29 cellular contexts compared by ENCODE assay signal in the genomic region with DNA sequence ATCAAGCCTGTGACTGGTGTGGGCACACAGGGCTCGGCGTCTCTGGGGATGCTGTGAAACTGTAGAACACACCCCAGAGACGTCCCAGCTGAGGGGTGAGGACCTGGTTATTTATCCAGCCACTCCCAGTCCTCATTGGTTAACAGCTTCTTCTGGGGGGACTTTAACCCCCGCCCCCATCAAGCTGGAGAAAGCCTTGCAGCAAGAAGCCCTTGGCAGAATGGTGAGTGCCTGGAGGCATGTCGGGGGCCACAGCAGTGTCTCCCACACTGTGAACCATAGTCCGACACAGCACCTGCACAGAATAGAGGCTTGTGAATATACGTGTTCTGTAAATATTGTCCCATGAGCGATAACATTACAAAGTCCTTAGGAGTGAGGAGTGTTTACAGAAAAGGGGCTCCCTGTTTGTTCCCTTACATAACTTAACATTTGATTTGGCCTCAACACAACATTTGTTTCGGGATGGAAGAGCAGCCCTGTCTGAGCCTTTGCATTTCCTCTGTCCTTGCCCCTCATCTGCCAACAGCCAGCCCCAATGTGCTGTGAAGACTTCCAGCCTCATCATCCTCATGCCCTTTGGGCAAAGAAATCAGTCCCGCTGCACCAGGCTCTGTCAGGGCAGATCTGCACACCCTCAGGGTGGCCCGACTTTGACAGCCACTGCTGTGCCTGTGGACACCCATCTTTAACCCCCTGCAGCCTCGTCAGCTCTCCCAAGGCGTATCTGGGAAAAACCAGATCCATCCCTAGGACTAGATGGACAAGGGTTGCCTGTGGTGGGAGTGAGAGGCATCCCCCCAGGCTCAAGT. TPM values are rescaled to one million over a fixed set of nuclear protein-coding genes. Genes with fewer than 3 reads are reported as not detected.
DNase-seq lines count a peak whose midpoint lies in the region; ATAC-seq and TF ChIP-seq lines count a peak whose summit lies in the region.
"Had no signal": no experiment of that assay in that cellular context is flagged by ENCODE, and none has a peak within 500 bp of the region (broad histone marks: within the 10 kb centered on the region; RNA-seq: fewer than 3 reads in every experiment).

No MANE protein-coding gene starts in this region.

- intact Hi-C loops in CD4-positive, alpha-beta T cell (cut with DNase I, micrococcal nuclease): loop anchor here (2.0 to 10.0 kb wide), 9 partner anchors 72 to 1109 kb away; a partner anchor contains a TSS
- intact Hi-C loops in colonic mucosa (cut with DNase I): loop anchor here (5.0 kb wide), 1 partner anchor 213 kb away; no protein-coding TSS in a partner anchor

- peaks cover 15% of the 10 kb centered on the region for H3K36me3 Mint-ChIP-seq in CD4-positive, alpha-beta T cell (ENCODE audit: low read depth)
- H3K36me3 Mint-ChIP-seq in nephron (ENCODE audit: low read depth) (peaks cover 6% of the 10 kb centered on the region), HFFc6 (ENCODE audit: low read depth) (peaks cover 23% of the 10 kb centered on the region)
- H3K36me3 Mint-ChIP-seq: activated naive CD8-positive, alpha-beta T cell treated with anti-CD3 and anti-CD28 coated beads, Interleukin-2, amount 10 ng/mL, durations not matched to agents 7 days and 5 days; stimulated activated memory B cell treated with anti-CD40 and anti-IgM and Interleukin-4, amounts not matched to agents 10 μg/mL and 1 μg/mL and 100 μg/mL, for 72 hours had no signal

- H3K4me1 Mint-ChIP-seq in CD4-positive, alpha-beta T cell (ENCODE audit: low read depth): peaks cover 25% of the 10 kb centered on the region
- peaks cover 22% of the 10 kb centered on the region for H3K4me1 Mint-ChIP-seq in nephron
- peaks cover 30% of the 10 kb centered on the region for H3K4me1 Mint-ChIP-seq in HFFc6 (ENCODE audit: low read depth)

- peaks cover 17% of the 10 kb centered on the region for H3K4me1 ChIP-seq in colonic mucosa

- H3K9ac ChIP-seq in colonic mucosa (ENCODE audit: low read depth in 2 of 2, low read length in 2 of 2): peak overlapping the region in 1 of 2 donors; percentile 27
- H3K9ac ChIP-seq: BLaER1 treated with 17β-estradiol and CSF1 and Interleukin-3, amounts not matched to agents 10 nM and 100 nM had no signal

- no peak for ATAC-seq in CD4-positive, alpha-beta T cell (ENCODE audit: poor library complexity)
- no peak for ATAC-seq in GM21526 (IDR thresholded peaks at IDR 0.05; ENCODE audit: low FRiP score, unreplicated experiment)
- ATAC-seq: activated CD8-positive, alpha-beta memory T cell treated with anti-CD3 and anti-CD28 coated beads, Interleukin-2, amount 10 ng/mL, durations not matched to agents 7 days and 5 days; stimulated activated memory B cell treated with anti-CD40 and anti-IgM and Interleukin-4, amounts not matched to agents 10 μg/mL and 1 μg/mL and 100 μg/mL, for 72 hours had no signal

- H3K9me3 Mint-ChIP-seq in CD4-positive, alpha-beta T cell: no peaks in the 10 kb centered on the region
- peaks cover 12% of the 10 kb centered on the region for H3K9me3 Mint-ChIP-seq in nephron
- H3K9me3 Mint-ChIP-seq in HFFc6: peaks cover 4% of the 10 kb centered on the region; the same call in 1 of the 2 replicates
- H3K9me3 Mint-ChIP-seq: activated naive CD8-positive, alpha-beta T cell treated with anti-CD3 and anti-CD28 coated beads, Interleukin-2, amount 10 ng/mL, durations not matched to agents 7 days and 5 days; activated T-helper 1 cell treated with anti-CD3 and anti-CD28 coated beads, Interleukin-12 subunit alpha, Interleukin-12 subunit beta, Interleukin-2, Interleukin-4 antibody, amounts not matched to agents 30 ng/mL and 10 ng/mL and 1 ng/mL, durations not matched to agents 14 hours and 24 hours and 36 hours had no signal

- H3K4me3 Mint-ChIP-seq in CD4-positive, alpha-beta T cell: peak overlapping the region; percentile 86
- peak overlapping the region; percentile 32 to 82 (median 45) for H3K4me3 Mint-ChIP-seq in nephron
- no peak overlapping the region for H3K4me3 Mint-ChIP-seq in HFFc6
- H3K4me3 Mint-ChIP-seq: activated CD8-positive, alpha-beta memory T cell treated with anti-CD3 and anti-CD28 coated beads, Interleukin-2, amount 10 ng/mL, durations not matched to agents 7 days and 5 days; activated naive CD8-positive, alpha-beta T cell treated with anti-CD3 and anti-CD28 coated beads, Interleukin-2, amount 10 ng/mL, durations not matched to agents 7 days and 5 days; stimulated activated memory B cell treated with anti-CD40 and anti-IgM and Interleukin-4, amounts not matched to agents 10 μg/mL and 1 μg/mL and 100 μg/mL, for 72 hours had no signal

- H3K27me3 ChIP-seq in CD4-positive, alpha-beta T cell (ENCODE audit: control insufficient read depth, insufficient read depth, low read length): peaks cover 36% of the 10 kb centered on the region
- no peaks in the 10 kb centered on the region for H3K27me3 ChIP-seq in colonic mucosa
- H3K27me3 ChIP-seq: BLaER1 treated with 17β-estradiol and CSF1 and Interleukin-3, amounts not matched to agents 10 nM and 100 nM; suprapubic skin had no signal

- CTCF ChIA-PET in CD4-positive, alpha-beta T cell (lab: Charles Lee): no interaction called here

- H3K36me3 ChIP-seq in colonic mucosa: no peaks in the 10 kb centered on the region
- H3K36me3 ChIP-seq: suprapubic skin had no signal

- no peak overlapping the region for H3K4me3 ChIP-seq in colonic mucosa
- H3K4me3 ChIP-seq: BLaER1 treated with 17β-estradiol and CSF1 and Interleukin-3, amounts not matched to agents 10 nM and 100 nM; suprapubic skin had no signal

- peaks cover 43% of the 10 kb centered on the region for H3K27me3 Mint-ChIP-seq in CD4-positive, alpha-beta T cell
- H3K27me3 Mint-ChIP-seq in nephron (ENCODE audit: low read depth) (peaks cover 9% of the 10 kb centered on the region), HFFc6 (ENCODE audit: insufficient read depth) (peaks cover 34% of the 10 kb centered on the region)

- no peak overlapping the region for H3K27ac ChIP-seq in CD4-positive, alpha-beta T cell (ENCODE audit: low read depth, low read length)
- peak overlapping the region; percentile 32 for H3K27ac ChIP-seq in colonic mucosa
- H3K27ac ChIP-seq: BLaER1 treated with 17β-estradiol and CSF1 and Interleukin-3, amounts not matched to agents 10 nM and 100 nM; suprapubic skin had no signal

- POLR2A ChIA-PET in CD4-positive, alpha-beta T cell (lab: Charles Lee): interaction anchor here (0.6 to 3.1 kb wide), 2 partner anchors 173 to 185 kb away, joined by 3 to 27 read pairs; no protein-coding TSS in a partner anchor

- H3K9me3 ChIP-seq in CD4-positive, alpha-beta T cell (ENCODE audit: control insufficient read depth, low read length): no peaks in the 10 kb centered on the region
- H3K9me3 ChIP-seq in colonic mucosa: no peaks in the 10 kb centered on the region
- H3K9me3 ChIP-seq: suprapubic skin had no signal

- no peak for TF ChIP-seq CTCF in CD4-positive, alpha-beta T cell (IDR thresholded peaks at IDR 0.05)
- no peak for TF ChIP-seq CTCF in colonic mucosa (IDR thresholded peaks at IDR 0.05)
- no peak for TF ChIP-seq CTCF in nephron (IDR thresholded peaks at IDR 0.05; ENCODE audit: unreplicated experiment in 3 of 3)
- no peak for TF ChIP-seq CTCF in HFFc6 (IDR thresholded peaks at IDR 0.05)

- H3K27ac Mint-ChIP-seq in CD4-positive, alpha-beta T cell: no peak overlapping the region
- H3K27ac Mint-ChIP-seq in nephron (peak overlapping the region in 2 of 3 experiments; percentile 10 to 67), HFFc6 (no peak overlapping the region)
- H3K27ac Mint-ChIP-seq: activated CD8-positive, alpha-beta memory T cell treated with anti-CD3 and anti-CD28 coated beads, Interleukin-2, amount 10 ng/mL, durations not matched to agents 7 days and 5 days; activated naive CD8-positive, alpha-beta T cell treated with anti-CD3 and anti-CD28 coated beads, Interleukin-2, amount 10 ng/mL, durations not matched to agents 7 days and 5 days; activated T-helper 1 cell treated with anti-CD3 and anti-CD28 coated beads, Interleukin-12 subunit alpha, Interleukin-12 subunit beta, Interleukin-2, Interleukin-4 antibody, amounts not matched to agents 30 ng/mL and 10 ng/mL and 1 ng/mL, durations not matched to agents 14 hours and 24 hours and 36 hours; stimulated activated memory B cell treated with anti-CD40 and anti-IgM and Interleukin-4, amounts not matched to agents 10 μg/mL and 1 μg/mL and 100 μg/mL, for 72 hours had no signal

- DNase-seq in CD4-positive, alpha-beta T cell: no peak
- DNase-seq in HuH-7 (ENCODE audit: low spot score): peak; percentile 34
- DNase-seq in colonic mucosa: peak; percentile 59
- DNase-seq in mesenteric fat pad (ENCODE audit: low spot score): no peak
- no peak for DNase-seq in HFFc6
- DNase-seq: activated CD4-positive, alpha-beta T cell treated with anti-CD3 and anti-CD28 coated beads for 4 hours; activated CD8-positive, alpha-beta memory T cell treated with anti-CD3 and anti-CD28 coated beads, Interleukin-2, amount 10 ng/mL, durations not matched to agents 7 days and 5 days; activated naive CD8-positive, alpha-beta T cell treated with anti-CD3 and anti-CD28 coated beads, Interleukin-2, amount 10 ng/mL, durations not matched to agents 7 days and 5 days; cerebellar nuclear complex; KG1; NCI-H1436; NCI-H2171 treated with DMSO at 0.1 percent for 48 hours; NCI-H69; retina; stimulated activated CD4-positive, alpha-beta T cell treated with anti-CD3 and anti-CD28 coated beads, Interleukin-2, amount 100 ng/mL, for 48 hours had no signal

RNA-seq across cellular contexts. Expression of a gene that starts 2.2 kb away (rescaled TPM):
- 10 to 100 TPM; 26.4 to 27.2 TPM for total RNA-seq in CD4-positive, alpha-beta T cell
- total RNA-seq in colonic mucosa: 100 to 1,000 TPM; 402 to 509 TPM
- 170 TPM for total RNA-seq in mesenteric fat pad
- 100 to 1,000 TPM; 273 to 331 (median 317) TPM for total RNA-seq in HFFc6 (2021; fragmentation: NEBNext Ultra II Directional; extraction: Animal tissue kit (Norgen Biotek cat#: 25700))

RNA-seq across cellular contexts. Expression of a gene that starts 15.5 kb away (rescaled TPM):
- not detected for total RNA-seq in CD4-positive, alpha-beta T cell
- not detected for total RNA-seq in colonic mucosa
- not detected for total RNA-seq in mesenteric fat pad
- not detected for total RNA-seq in HFFc6 (2021; fragmentation: NEBNext Ultra II Directional; extraction: Animal tissue kit (Norgen Biotek cat#: 25700))
- total RNA-seq: activated CD8-positive, alpha-beta memory T cell treated with anti-CD3 and anti-CD28 coated beads, Interleukin-2, amount 10 ng/mL, durations not matched to agents 7 days and 5 days; activated naive CD8-positive, alpha-beta T cell treated with anti-CD3 and anti-CD28 coated beads, Interleukin-2, amount 10 ng/mL, durations not matched to agents 7 days and 5 days; activated T-helper 1 cell treated with anti-CD3 and anti-CD28 coated beads, Interleukin-12 subunit alpha, Interleukin-12 subunit beta, Interleukin-2, Interleukin-4 antibody, amounts not matched to agents 30 ng/mL and 10 ng/mL and 1 ng/mL, durations not matched to agents 14 hours and 24 hours and 36 hours; G401; kidney epithelial cell; lung microvascular endothelial cell; myocyte; osteoblast; RPMI7951; SK-MEL-5; suprapubic skin; T-helper 1 cell treated with Interleukin-12 subunit alpha and Interleukin-12 subunit beta and Interleukin-4 antibody, amounts not matched to agents 30 ng/mL and 1 ng/mL, for 36 hours had no signal

Comparison
In these comparisons a context has a peak if more than half of its experiments do, and no peak if none do; other contexts are left out.
1. DNase-seq: peak in HuH-7 (single experiment) and colonic mucosa (single experiment); none in CD4-positive, alpha-beta T cell (0 of 10), mesenteric fat pad (single experiment) and HFFc6 (single experiment).
2. H3K27ac Mint-ChIP-seq: peak in nephron (2 of 3); none in CD4-positive, alpha-beta T cell (single experiment) and HFFc6 (single experiment).